In genomic region chr15:39968273-39969001, GRCh38 we compare ENCODE assay signal across 27 cellular contexts. TPM values are rescaled to one million over a fixed set of nuclear protein-coding genes. Genes with fewer than 3 reads are reported as not detected.
"Had no signal": no experiment of that assay in that cellular context is flagged by ENCODE, and none has a peak within 500 bp of the region (broad histone marks: within the 10 kb centered on the region; RNA-seq: fewer than 3 reads in every experiment).

No MANE protein-coding gene starts in this region.

- H3K27ac ChIP-seq: breast epithelium, hepatocyte, neural progenitor cell, parathyroid adenoma, psoas muscle, testis had no signal

- H3K4me3 Mint-ChIP-seq: activated CD4-positive, alpha-beta memory T cell treated with anti-CD3 and anti-CD28 coated beads, Interleukin-2, amount 10 ng/mL, durations not matched to agents 7 days and 5 days; activated naive CD4-positive, alpha-beta T cell treated with anti-CD3 and anti-CD28 coated beads, Interleukin-2, amount 10 ng/mL, durations not matched to agents 7 days and 5 days; naive thymus-derived CD8-positive, alpha-beta T cell; neural progenitor cell; stimulated activated effector memory CD8-positive, alpha-beta T cell treated with anti-CD3 and anti-CD28 coated beads, Interleukin-12 subunit alpha, Interleukin-12 subunit beta, amount 100 ng/mL, for 72 hours; T-helper 2 cell treated with Interferon-gamma antibody and Interleukin-4, amounts not matched to agents 5 μg/mL and 100 μg/mL, for 36 hours had no signal

- H3K9me3 ChIP-seq: breast epithelium, gastroesophageal sphincter, psoas muscle, sigmoid colon, testis, transverse colon, uterus had no signal

- H3K27me3 Mint-ChIP-seq: activated CD4-positive, alpha-beta memory T cell treated with anti-CD3 and anti-CD28 coated beads, Interleukin-2, amount 10 ng/mL, durations not matched to agents 7 days and 5 days; activated naive CD4-positive, alpha-beta T cell treated with anti-CD3 and anti-CD28 coated beads, Interleukin-2, amount 10 ng/mL, durations not matched to agents 7 days and 5 days; naive thymus-derived CD8-positive, alpha-beta T cell had no signal

- H2AFZ ChIP-seq: hepatocyte, neural progenitor cell, parathyroid adenoma had no signal

- H3K9me3 Mint-ChIP-seq: activated CD4-positive, alpha-beta memory T cell treated with anti-CD3 and anti-CD28 coated beads, Interleukin-2, amount 10 ng/mL, durations not matched to agents 7 days and 5 days; activated naive CD4-positive, alpha-beta T cell treated with anti-CD3 and anti-CD28 coated beads, Interleukin-2, amount 10 ng/mL, durations not matched to agents 7 days and 5 days; naive thymus-derived CD8-positive, alpha-beta T cell; neural progenitor cell; stimulated activated effector memory CD8-positive, alpha-beta T cell treated with anti-CD3 and anti-CD28 coated beads, Interleukin-12 subunit alpha, Interleukin-12 subunit beta, amount 100 ng/mL, for 72 hours; T-helper 2 cell treated with Interferon-gamma antibody and Interleukin-4, amounts not matched to agents 5 μg/mL and 100 μg/mL, for 36 hours had no signal

- H3K4me3 ChIP-seq: breast epithelium, gastroesophageal sphincter, hepatocyte, neural progenitor cell, psoas muscle, sigmoid colon, testis, transverse colon, uterus had no signal

- H3K36me3 ChIP-seq: breast epithelium, neural progenitor cell, uterus had no signal

- H3K9ac ChIP-seq: neural progenitor cell, parathyroid adenoma had no signal

- H3K79me2 ChIP-seq: parathyroid adenoma had no signal

- FAIRE-seq: endothelial cell of umbilical vein, keratinocyte, small intestine had no signal

- ATAC-seq: gastroesophageal sphincter; left colon; naive thymus-derived CD8-positive, alpha-beta T cell; psoas muscle; stimulated activated effector memory CD8-positive, alpha-beta T cell treated with anti-CD3 and anti-CD28 coated beads, Interleukin-12 subunit alpha, Interleukin-12 subunit beta, amount 100 ng/mL, for 72 hours had no signal

- H3K4me1 ChIP-seq: breast epithelium, neural progenitor cell, parathyroid adenoma, psoas muscle, testis, uterus had no signal

- H3K4me2 ChIP-seq: hepatocyte, neural progenitor cell had no signal

- H3K27ac Mint-ChIP-seq: activated CD4-positive, alpha-beta memory T cell treated with anti-CD3 and anti-CD28 coated beads, Interleukin-2, amount 10 ng/mL, durations not matched to agents 7 days and 5 days; activated naive CD4-positive, alpha-beta T cell treated with anti-CD3 and anti-CD28 coated beads, Interleukin-2, amount 10 ng/mL, durations not matched to agents 7 days and 5 days; naive thymus-derived CD8-positive, alpha-beta T cell; neural progenitor cell; stimulated activated effector memory CD8-positive, alpha-beta T cell treated with anti-CD3 and anti-CD28 coated beads, Interleukin-12 subunit alpha, Interleukin-12 subunit beta, amount 100 ng/mL, for 72 hours; T-helper 2 cell treated with Interferon-gamma antibody and Interleukin-4, amounts not matched to agents 5 μg/mL and 100 μg/mL, for 36 hours had no signal

- DNase-seq: activated CD4-positive, alpha-beta memory T cell treated with anti-CD3 and anti-CD28 coated beads, Interleukin-2, amount 10 ng/mL, durations not matched to agents 7 days and 5 days; activated CD4-positive, alpha-beta T cell treated with anti-CD3 and anti-CD28 coated beads for 4 hours; activated CD4-positive, CD25-positive, alpha-beta regulatory T cell; activated CD8-positive, alpha-beta memory T cell treated with anti-CD3 and anti-CD28 coated beads, Interleukin-2, amount 50 U/mL, for 48 hours; activated gamma-delta T cell; activated naive CD4-positive, alpha-beta T cell treated with anti-CD3 and anti-CD28 coated beads, Interleukin-2, amount 10 ng/mL, durations not matched to agents 7 days and 5 days; central memory CD4-positive, alpha-beta T cell; left colon; mesenchymal stem cell; naive thymus-derived CD8-positive, alpha-beta T cell; occipital lobe; psoas muscle; sigmoid colon; small intestine; stimulated activated CD4-positive, alpha-beta T cell treated with anti-CD3 and anti-CD28 coated beads, Interleukin-4, amount 100 ng/mL, for 24 hours; testis; transverse colon; uterus had no signal

- H3K27me3 ChIP-seq: breast epithelium, gastroesophageal sphincter, hepatocyte, neural progenitor cell, sigmoid colon, testis, transverse colon, uterus had no signal

RNA-seq across cellular contexts. Expression of gene GPR176, which starts 48.4 kb away (rescaled TPM):
- total RNA-seq: naive thymus-derived CD8-positive, alpha-beta T cell had no signal
- polyA plus RNA-seq: naive thymus-derived CD8-positive, alpha-beta T cell had no signal
